ENCODE assay signal across 20 cellular contexts in the genomic region with DNA sequence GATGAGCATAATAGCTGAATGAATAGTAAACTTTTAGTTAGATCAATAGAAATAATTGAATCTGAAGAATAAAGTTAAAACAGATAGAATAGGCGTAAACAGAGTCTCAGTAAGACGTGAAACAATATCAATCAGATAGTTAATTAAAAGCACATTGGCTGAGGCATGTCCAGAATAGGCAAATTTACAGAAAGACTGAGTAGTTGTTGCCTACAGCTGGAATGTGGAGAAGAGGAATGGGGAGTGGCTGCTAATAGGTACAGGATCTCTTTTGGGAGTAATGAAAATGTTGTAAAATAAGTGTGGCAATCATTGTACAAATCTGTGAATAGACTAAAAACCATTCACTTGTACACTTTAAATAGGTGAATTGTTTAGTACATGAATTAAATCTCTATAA.
"Had no signal": no experiment of that assay in that cellular context is flagged by ENCODE, and none has a peak within 500 bp of the region (broad histone marks: within the 10 kb centered on the region; RNA-seq: fewer than 3 reads in every experiment).

No MANE protein-coding gene starts in this region.

- H3K4me1 ChIP-seq: left ventricle myocardium inferior, right atrium auricular region, spleen, suprapubic skin, tibial artery, upper lobe of right lung, uterus had no signal

- H3K4me3 ChIP-seq: left ventricle myocardium inferior, lung, mucosa of descending colon, ovary, right atrium auricular region, right lobe of liver, skin epidermis, spleen, suprapubic skin, thoracic aorta, tibial artery, upper lobe of right lung, uterus had no signal

- H3K27me3 ChIP-seq: ovary, right atrium auricular region, right lobe of liver, spleen, suprapubic skin, tibial artery, upper lobe of right lung, uterus had no signal

- FAIRE-seq: kidney had no signal

- H3K36me3 ChIP-seq: left ventricle myocardium inferior, ovary, right atrium auricular region, right lobe of liver, spleen, suprapubic skin, thoracic aorta, tibial artery, upper lobe of right lung, uterus had no signal

- H3K27ac ChIP-seq: left ventricle myocardium inferior, ovary, right atrium auricular region, right lobe of liver, skin epidermis, spleen, suprapubic skin, thoracic aorta, tibial artery, upper lobe of right lung, uterus had no signal

- DNase-seq: hippocampal formation; kidney; left colon; left ventricle myocardium inferior; midbrain; mucosa of descending colon; naive thymus-derived CD4-positive, alpha-beta T cell; ovary; right lobe of liver; spleen; stimulated activated naive B cell treated with anti-CD40 and anti-IgM and Interleukin-4, amounts not matched to agents 10 μg/mL and 1 μg/mL and 100 μg/mL, for 72 hours; tibial artery; trophoblast cell; upper lobe of right lung; uterus had no signal

- H3K9me3 ChIP-seq: mucosa of descending colon, ovary, right lobe of liver, suprapubic skin, thoracic aorta, tibial artery, upper lobe of right lung, uterus had no signal
